Comparison of ENCODE assay signal across 8 cellular contexts in genomic region chr2:15963109-15963976, GRCh38. TPM values are rescaled to one million over a fixed set of nuclear protein-coding genes. Genes with fewer than 3 reads are reported as not detected.
"Had no signal": no experiment of that assay in that cellular context is flagged by ENCODE, and none has a peak within 500 bp of the region (broad histone marks: within the 10 kb centered on the region; RNA-seq: fewer than 3 reads in every experiment).

No MANE protein-coding gene starts in this region.

RNA-seq across cellular contexts. Expression of gene MYCN, which starts 23.0 kb away (rescaled TPM):
- total RNA-seq: activated naive CD4-positive, alpha-beta T cell treated with anti-CD3 and anti-CD28 coated beads, Interleukin-2, amount 50 U/mL, for 72 hours; activated naive CD8-positive, alpha-beta T cell treated with anti-CD3 and anti-CD28 coated beads, Interleukin-2, amount 10 ng/mL, durations not matched to agents 7 days and 5 days; activated T-helper 1 cell treated with anti-CD3 and anti-CD28 coated beads, Interleukin-12 subunit alpha, Interleukin-12 subunit beta, Interleukin-2, Interleukin-4 antibody, amounts not matched to agents 30 ng/mL and 10 ng/mL and 1 ng/mL, durations not matched to agents 14 hours and 24 hours and 36 hours; activated T-helper 17 cell treated with anti-CD3 and anti-CD28 coated beads, Interleukin-2, amount 50 U/mL, for 72 hours; activated T-helper 2 cell treated with anti-CD3 and anti-CD28 coated beads, Interferon-gamma antibody, Interleukin-2, Interleukin-4, amounts not matched to agents 10 μg/mL and 5 μg/mL and 100 μg/mL, durations not matched to agents 14 hours and 24 hours and 36 hours; ascending aorta; body of pancreas; bronchial epithelial cell had no signal
